ENCODE assay signal across 2 cellular contexts in the genomic region with DNA sequence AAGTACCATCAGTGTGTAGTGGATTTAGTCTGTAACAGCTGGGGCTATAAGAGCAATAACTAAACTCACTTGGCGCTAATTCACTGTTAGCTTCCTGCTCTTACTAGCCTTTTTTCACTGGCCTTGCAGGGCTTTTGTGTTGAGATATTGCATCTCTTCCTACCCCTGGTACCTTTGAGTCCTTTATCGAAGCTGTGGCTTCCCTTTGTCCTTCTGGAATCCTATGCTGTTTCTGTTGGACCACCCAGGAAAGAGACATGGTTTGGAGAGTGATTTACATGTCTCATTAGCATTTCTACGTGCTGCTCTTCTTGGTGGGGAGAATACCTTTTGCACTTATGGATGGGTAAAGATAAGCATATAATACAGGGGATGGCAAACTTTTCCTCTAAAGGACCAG.
TF ChIP-seq lines count a peak whose summit lies in the region.

No MANE protein-coding gene starts in this region.

TF ChIP-seq in GM23338, 12 proteins besides CTCF, POLR2A, EP300 and RAD21:
- TF ChIP-seq CREB1 (CRISPR knock-in tag; IDR thresholded peaks at IDR 0.05; ENCODE audit: low read depth) (no peak), EZH2phosphoT487 (IDR thresholded peaks at IDR 0.05; ENCODE audit: unreplicated experiment) (no peak), NANOG (IDR thresholded peaks at IDR 0.05; ENCODE audit: borderline replicate concordance) (0 out of 2 replicates have a peak, but pooled peaks have one; percentile 14)
- TF ChIP-seq, protein P1, sequence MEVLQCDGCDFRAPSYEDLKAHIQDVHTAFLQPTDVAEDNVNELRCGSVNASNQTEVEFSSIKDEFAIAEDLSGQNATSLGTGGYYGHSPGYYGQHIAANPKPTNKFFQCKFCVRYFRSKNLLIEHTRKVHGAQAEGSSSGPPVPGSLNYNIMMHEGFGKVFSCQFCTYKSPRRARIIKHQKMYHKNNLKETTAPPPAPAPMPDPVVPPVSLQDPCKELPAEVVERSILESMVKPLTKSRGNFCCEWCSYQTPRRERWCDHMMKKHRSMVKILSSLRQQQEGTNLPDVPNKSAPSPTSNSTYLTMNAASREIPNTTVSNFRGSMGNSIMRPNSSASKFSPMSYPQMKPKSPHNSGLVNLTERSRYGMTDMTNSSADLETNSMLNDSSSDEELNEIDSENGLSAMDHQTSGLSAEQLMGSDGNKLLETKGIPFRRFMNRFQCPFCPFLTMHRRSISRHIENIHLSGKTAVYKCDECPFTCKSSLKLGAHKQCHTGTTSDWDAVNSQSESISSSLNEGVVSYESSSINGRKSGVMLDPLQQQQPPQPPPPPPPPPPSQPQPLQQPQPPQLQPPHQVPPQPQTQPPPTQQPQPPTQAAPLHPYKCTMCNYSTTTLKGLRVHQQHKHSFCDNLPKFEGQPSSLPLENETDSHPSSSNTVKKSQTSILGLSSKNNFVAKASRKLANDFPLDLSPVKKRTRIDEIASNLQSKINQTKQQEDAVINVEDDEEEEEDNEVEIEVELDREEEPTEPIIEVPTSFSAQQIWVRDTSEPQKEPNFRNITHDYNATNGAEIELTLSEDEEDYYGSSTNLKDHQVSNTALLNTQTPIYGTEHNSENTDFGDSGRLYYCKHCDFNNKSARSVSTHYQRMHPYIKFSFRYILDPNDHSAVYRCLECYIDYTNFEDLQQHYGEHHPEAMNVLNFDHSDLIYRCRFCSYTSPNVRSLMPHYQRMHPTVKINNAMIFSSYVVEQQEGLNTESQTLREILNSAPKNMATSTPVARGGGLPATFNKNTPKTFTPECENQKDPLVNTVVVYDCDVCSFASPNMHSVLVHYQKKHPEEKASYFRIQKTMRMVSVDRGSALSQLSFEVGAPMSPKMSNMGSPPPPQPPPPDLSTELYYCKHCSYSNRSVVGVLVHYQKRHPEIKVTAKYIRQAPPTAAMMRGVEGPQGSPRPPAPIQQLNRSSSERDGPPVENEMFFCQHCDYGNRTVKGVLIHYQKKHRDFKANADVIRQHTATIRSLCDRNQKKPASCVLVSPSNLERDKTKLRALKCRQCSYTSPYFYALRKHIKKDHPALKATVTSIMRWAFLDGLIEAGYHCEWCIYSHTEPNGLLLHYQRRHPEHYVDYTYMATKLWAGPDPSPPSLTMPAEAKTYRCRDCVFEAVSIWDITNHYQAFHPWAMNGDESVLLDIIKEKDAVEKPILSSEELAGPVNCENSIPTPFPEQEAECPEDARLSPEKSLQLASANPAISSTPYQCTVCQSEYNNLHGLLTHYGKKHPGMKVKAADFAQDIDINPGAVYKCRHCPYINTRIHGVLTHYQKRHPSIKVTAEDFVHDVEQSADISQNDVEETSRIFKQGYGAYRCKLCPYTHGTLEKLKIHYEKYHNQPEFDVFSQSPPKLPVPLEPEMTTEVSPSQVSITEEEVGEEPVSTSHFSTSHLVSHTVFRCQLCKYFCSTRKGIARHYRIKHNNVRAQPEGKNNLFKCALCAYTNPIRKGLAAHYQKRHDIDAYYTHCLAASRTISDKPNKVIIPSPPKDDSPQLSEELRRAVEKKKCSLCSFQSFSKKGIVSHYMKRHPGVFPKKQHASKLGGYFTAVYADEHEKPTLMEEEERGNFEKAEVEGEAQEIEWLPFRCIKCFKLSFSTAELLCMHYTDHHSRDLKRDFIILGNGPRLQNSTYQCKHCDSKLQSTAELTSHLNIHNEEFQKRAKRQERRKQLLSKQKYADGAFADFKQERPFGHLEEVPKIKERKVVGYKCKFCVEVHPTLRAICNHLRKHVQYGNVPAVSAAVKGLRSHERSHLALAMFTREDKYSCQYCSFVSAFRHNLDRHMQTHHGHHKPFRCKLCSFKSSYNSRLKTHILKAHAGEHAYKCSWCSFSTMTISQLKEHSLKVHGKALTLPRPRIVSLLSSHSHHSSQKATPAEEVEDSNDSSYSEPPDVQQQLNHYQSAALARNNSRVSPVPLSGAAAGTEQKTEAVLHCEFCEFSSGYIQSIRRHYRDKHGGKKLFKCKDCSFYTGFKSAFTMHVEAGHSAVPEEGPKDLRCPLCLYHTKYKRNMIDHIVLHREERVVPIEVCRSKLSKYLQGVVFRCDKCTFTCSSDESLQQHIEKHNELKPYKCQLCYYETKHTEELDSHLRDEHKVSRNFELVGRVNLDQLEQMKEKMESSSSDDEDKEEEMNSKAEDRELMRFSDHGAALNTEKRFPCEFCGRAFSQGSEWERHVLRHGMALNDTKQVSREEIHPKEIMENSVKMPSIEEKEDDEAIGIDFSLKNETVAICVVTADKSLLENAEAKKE (CRISPR knock-in tag; IDR thresholded peaks at IDR 0.05) = 0 out of 2 replicates have a peak, but pooled peaks have one; percentile 9

TF ChIP-seq in H1, 55 proteins besides CTCF, POLR2A, EP300 and RAD21:
- no peak for TF ChIP-seq KDM5A (IDR thresholded peaks at IDR 0.05; ENCODE audit: low read length)
- TF ChIP-seq TEAD4 (IDR thresholded peaks at IDR 0.05; ENCODE audit: low read depth, low read length) = 0 out of 2 replicates have a peak, but pooled peaks have one; percentile 8
